Comparison of ENCODE assay signal across 12 cellular contexts in genomic region chr16:78638371-78638770, GRCh38.
"Had no signal": no experiment of that assay in that cellular context is flagged by ENCODE, and none has a peak within 500 bp of the region (broad histone marks: within the 10 kb centered on the region; RNA-seq: fewer than 3 reads in every experiment).

No MANE protein-coding gene starts in this region.

- ATAC-seq: activated naive CD8-positive, alpha-beta T cell treated with anti-CD3 and anti-CD28 coated beads, Interleukin-2, amount 50 U/mL, for 24 hours; foreskin keratinocyte; left ventricle myocardium superior had no signal

- DNase-seq: activated naive CD4-positive, alpha-beta T cell treated with anti-CD3 and anti-CD28 coated beads for 36 hours; activated naive CD8-positive, alpha-beta T cell treated with anti-CD3 and anti-CD28 coated beads, Interleukin-2, amount 50 U/mL, for 24 hours; aorta; cerebellar nuclear complex; effector memory CD4-positive, alpha-beta T cell; foreskin keratinocyte; glutamatergic neuron; hypothalamus; left ventricle myocardium superior; retina; stimulated activated CD4-positive, alpha-beta T cell treated with anti-CD3 and anti-CD28 coated beads, Interleukin-12 subunit alpha, Interleukin-12 subunit beta, amount 100 ng/mL, for 4 hours; stimulated activated CD4-positive, alpha-beta T cell treated with anti-CD3 and anti-CD28 coated beads, Interleukin-2, amount 100 ng/mL, for 24 hours had no signal
